ENCODE assay signal across 20 cellular contexts in genomic region chr16:4689864-4690704, GRCh38. TPM values are rescaled to one million over a fixed set of nuclear protein-coding genes. Genes with fewer than 3 reads are reported as not detected.
A peak's percentile ranks its signal among the peaks of the same experiment; 100 is the strongest.
DNase-seq lines count a peak whose midpoint lies in the region; ATAC-seq and TF ChIP-seq lines count a peak whose summit lies in the region.
"Had no signal": no experiment of that assay in that cellular context is flagged by ENCODE, and none has a peak within 500 bp of the region (broad histone marks: within the 10 kb centered on the region; RNA-seq: fewer than 3 reads in every experiment).

No MANE protein-coding gene starts in this region.

- POLR2A ChIA-PET in RWPE1 (lab: Yijun Ruan, JAX; ENCODE audit: low non-redundant PET) = no interaction called here

- H3K4me1 ChIP-seq in right cardiac atrium (ENCODE audit: control insufficient read depth, insufficient read depth, low read length) = peaks cover under 1% of the 10 kb centered on the region

- CTCF ChIA-PET in RWPE1 (lab: Yijun Ruan, JAX) = no interaction called here

- 83% methylated on average over 31 of the region's 31 CpGs for WGBS in right cardiac atrium

- DNase-seq in right cardiac atrium = peak; percentile 14 to 59 (median 44)
- DNase-seq in left ventricle myocardium superior = no peak
- no peak for DNase-seq in RWPE1 (ENCODE audit: low spot score)
- peak; percentile 50 for DNase-seq in left lobe of liver (ENCODE audit: low spot score)
- DNase-seq in ureter (ENCODE audit: low spot score) = peak; percentile 42
- no peak for DNase-seq in coronary artery (ENCODE audit: low spot score)
- DNase-seq in Kasumi-1 (lab: John Stamatoyannopoulos, UW) = no peak
- DNase-seq: activated CD4-positive, CD25-positive, alpha-beta regulatory T cell treated with anti-CD3 and anti-CD28 coated beads, Interleukin-2, amount 50 U/mL, for 72 hours; activated naive CD8-positive, alpha-beta T cell treated with anti-CD3 and anti-CD28 coated beads, Interleukin-2, amount 50 U/mL, for 24 hours; gastrocnemius medialis; kidney glomerular epithelial cell; MG63; NCI-H2227 treated with DMSO at 0.1 percent for 48 hours; NCI-H82; PC-9; stimulated activated CD4-positive, alpha-beta T cell treated with anti-CD3 and anti-CD28 coated beads, Interleukin-12 subunit alpha, Interleukin-12 subunit beta, amount 100 ng/mL, for 4 hours had no signal

- no peaks in the 10 kb centered on the region for H3K9me3 ChIP-seq in right cardiac atrium (ENCODE audit: control insufficient read depth, low read length)
- H3K9me3 ChIP-seq: gastrocnemius medialis, MG63, neutrophil, suprapubic skin had no signal

- no peak for ATAC-seq in right cardiac atrium
- ATAC-seq in left ventricle myocardium superior = no peak
- ATAC-seq in left lobe of liver = no peak
- ATAC-seq in GM21381 (IDR thresholded peaks at IDR 0.05; ENCODE audit: unreplicated experiment) = no peak
- ATAC-seq: activated naive CD8-positive, alpha-beta T cell treated with anti-CD3 and anti-CD28 coated beads, Interleukin-2, amount 50 U/mL, for 24 hours; activated T-helper 17 cell treated with anti-CD3 and anti-CD28 coated beads, Interleukin-2, amount 50 U/mL, for 72 hours; gastrocnemius medialis had no signal

- H3K27ac ChIP-seq in right cardiac atrium (ENCODE audit: low read length) (no peak overlapping the region), RWPE1 (peak overlapping the region; percentile 82), coronary artery (no peak overlapping the region)
- H3K27ac ChIP-seq: PC-9, suprapubic skin had no signal

- TF ChIP-seq CTCF in RWPE1 (conservative IDR thresholded peaks at IDR 0.05; ENCODE audit: low read depth) (no peak), coronary artery (IDR thresholded peaks at IDR 0.05) (no peak)

- intact Hi-C loops in right cardiac atrium (cut with DNase I) (loop anchor here in 1 of 4 donors (10.0 kb wide), 1 partner anchor 265 kb away; the partner anchor contains the start of gene SEC14L5), left ventricle myocardium superior (cut with micrococcal nuclease) (no loop called here)

- H3K27me3 ChIP-seq in right cardiac atrium (ENCODE audit: control insufficient read depth, insufficient read depth) = no peaks in the 10 kb centered on the region
- H3K27me3 ChIP-seq: gastrocnemius medialis, MG63, neutrophil, suprapubic skin had no signal

- H3K4me3 ChIP-seq in right cardiac atrium (ENCODE audit: low read length) = no peak overlapping the region
- no peak overlapping the region for H3K4me3 ChIP-seq in coronary artery
- H3K4me3 ChIP-seq: gastrocnemius medialis, MG63, PC-9, suprapubic skin had no signal

RNA-seq across cellular contexts. Expression of gene NUDT16L1, which starts 3.3 kb away (rescaled TPM):
- 10 to 100 TPM; 30.5 to 55.2 (median 42.5) TPM for total RNA-seq in right cardiac atrium
- 62.3 TPM for polyA plus RNA-seq in right cardiac atrium
- total RNA-seq in left ventricle myocardium superior = 51.7 TPM
- 40.4 TPM for total RNA-seq in left lobe of liver
- total RNA-seq in ureter = 33.1 TPM

RNA-seq across cellular contexts. Expression of gene ANKS3, which starts 44.0 kb away (rescaled TPM):
- total RNA-seq in right cardiac atrium = 10 to 100 TPM in 3 of 4 donors, 1 to 10 TPM in 1; 8.9 to 13.5 (median 11.4) TPM
- polyA plus RNA-seq in right cardiac atrium = 11.0 TPM
- 7.8 TPM for total RNA-seq in left ventricle myocardium superior
- total RNA-seq in left lobe of liver = 10.6 TPM
- 35.3 TPM for total RNA-seq in ureter

RNA-seq across cellular contexts. Expression of gene DNAAF8, which starts 44.3 kb away (rescaled TPM):
- total RNA-seq in right cardiac atrium (under 1 TPM in 3 of 4 donors, not detected in 1; 0.28 to 0.49 (median 0.38) TPM), left ventricle myocardium superior (0.30 TPM), left lobe of liver (0.45 TPM), ureter (0.91 TPM)
- polyA plus RNA-seq in right cardiac atrium = 1.3 TPM
- total RNA-seq: activated T-helper 17 cell treated with anti-CD3 and anti-CD28 coated beads, Interleukin-2, amount 50 U/mL, for 72 hours had no signal

Comparison
In these comparisons a context has a peak if more than half of its experiments do, and no peak if none do; other contexts are left out.
1. DNase-seq: peak in right cardiac atrium (3 of 3), left lobe of liver (single experiment) and ureter (single experiment); none in left ventricle myocardium superior (single experiment), RWPE1 (single experiment), coronary artery (single experiment) and Kasumi-1 (0 of 2).